Comparison of ENCODE assay signal across 1 cellular context in the genomic region with DNA sequence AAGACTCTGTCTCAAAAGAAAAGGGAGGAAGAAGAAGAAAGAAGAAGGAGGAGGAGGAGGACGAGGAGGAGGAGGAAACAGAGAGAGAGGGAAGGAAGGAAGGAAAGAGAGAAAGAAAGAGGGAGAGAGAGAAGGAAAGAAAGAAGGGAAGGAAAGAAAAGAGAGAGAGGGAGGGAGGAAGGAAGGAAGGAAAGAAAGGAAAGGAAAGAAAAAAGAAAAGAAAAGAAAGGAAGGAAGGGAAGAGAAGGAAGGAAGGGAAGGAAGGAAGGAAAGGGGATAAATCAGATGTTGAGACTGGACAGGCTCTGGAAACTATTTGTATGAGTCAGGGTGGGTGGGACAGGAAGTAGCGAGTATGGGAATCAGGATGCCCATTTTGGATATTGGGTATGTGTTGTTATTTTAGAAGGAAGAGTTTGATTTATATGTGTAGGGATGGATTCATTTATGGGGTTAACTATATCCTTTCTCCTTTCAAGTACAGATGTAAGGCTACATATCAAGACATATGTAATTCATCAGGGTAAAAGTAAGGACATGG.
TF ChIP-seq lines count a peak whose summit lies in the region.

No MANE protein-coding gene starts in this region.

TF ChIP-seq in K562, 482 proteins besides CTCF, POLR2A, EP300 and RAD21:
- TF ChIP-seq, protein P1, sequence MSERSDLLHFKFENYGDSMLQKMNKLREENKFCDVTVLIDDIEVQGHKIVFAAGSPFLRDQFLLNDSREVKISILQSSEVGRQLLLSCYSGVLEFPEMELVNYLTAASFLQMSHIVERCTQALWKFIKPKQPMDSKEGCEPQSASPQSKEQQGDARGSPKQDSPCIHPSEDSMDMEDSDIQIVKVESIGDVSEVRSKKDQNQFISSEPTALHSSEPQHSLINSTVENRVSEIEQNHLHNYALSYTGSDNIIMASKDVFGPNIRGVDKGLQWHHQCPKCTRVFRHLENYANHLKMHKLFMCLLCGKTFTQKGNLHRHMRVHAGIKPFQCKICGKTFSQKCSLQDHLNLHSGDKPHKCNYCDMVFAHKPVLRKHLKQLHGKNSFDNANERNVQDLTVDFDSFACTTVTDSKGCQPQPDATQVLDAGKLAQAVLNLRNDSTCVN (CRISPR knock-in tag; IDR thresholded peaks at IDR 0.05): peak; percentile 58; the same call in 1 of the 2 replicates
- TF ChIP-seq ZNF561 (CRISPR knock-in tag; conservative IDR thresholded peaks at IDR 0.05) (no peak), CHD2 (IDR thresholded peaks at IDR 0.05; ENCODE audit: low read depth, low read length) (no peak), OTX1 (CRISPR knock-in tag; IDR thresholded peaks at IDR 0.05) (peak; percentile 59; the same call in 1 of the 2 replicates), SMAD3 (CRISPR knock-in tag; conservative IDR thresholded peaks at IDR 0.05) (no peak), FOXJ3 (CRISPR knock-in tag; IDR thresholded peaks at IDR 0.05) (no peak), ZNF830 (CRISPR knock-in tag; IDR thresholded peaks at IDR 0.05) (no peak), GABPA (tag; conservative IDR thresholded peaks at IDR 0.05; ENCODE audit: low read depth) (no peak), MTA1 (IDR thresholded peaks at IDR 0.05; ENCODE audit: borderline replicate concordance) (peak; percentile 30; the same call in 1 of the 2 replicates), KLF16 (IDR thresholded peaks at IDR 0.05) (no peak), POU5F1 (IDR thresholded peaks at IDR 0.05; ENCODE audit: borderline replicate concordance, low read depth, low read length, partially characterized antibody) (no peak), ELF4 (CRISPR knock-in tag; IDR thresholded peaks at IDR 0.05) (peak; percentile 51; the same call in 1 of the 2 replicates), LARP7 (IDR thresholded peaks at IDR 0.05) (0 out of 2 replicates have a peak, but pooled peaks have one; percentile 34), MEIS2 (IDR thresholded peaks at IDR 0.05; ENCODE audit: partially characterized antibody) (no peak), ZBTB17 (CRISPR knock-in tag; IDR thresholded peaks at IDR 0.05) (no peak), CCAR2 (IDR thresholded peaks at IDR 0.05; ENCODE audit: low read depth, low read length) (no peak), RBM17 (IDR thresholded peaks at IDR 0.05; ENCODE audit: borderline replicate concordance, low read depth, low read length) (no peak), ZNF134 (CRISPR knock-in tag; conservative IDR thresholded peaks at IDR 0.05) (no peak)
- TF ChIP-seq, protein P2, sequence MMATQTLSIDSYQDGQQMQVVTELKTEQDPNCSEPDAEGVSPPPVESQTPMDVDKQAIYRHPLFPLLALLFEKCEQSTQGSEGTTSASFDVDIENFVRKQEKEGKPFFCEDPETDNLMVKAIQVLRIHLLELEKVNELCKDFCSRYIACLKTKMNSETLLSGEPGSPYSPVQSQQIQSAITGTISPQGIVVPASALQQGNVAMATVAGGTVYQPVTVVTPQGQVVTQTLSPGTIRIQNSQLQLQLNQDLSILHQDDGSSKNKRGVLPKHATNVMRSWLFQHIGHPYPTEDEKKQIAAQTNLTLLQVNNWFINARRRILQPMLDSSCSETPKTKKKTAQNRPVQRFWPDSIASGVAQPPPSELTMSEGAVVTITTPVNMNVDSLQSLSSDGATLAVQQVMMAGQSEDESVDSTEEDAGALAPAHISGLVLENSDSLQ (IDR thresholded peaks at IDR 0.05): peak; percentile 48
- TF ChIP-seq, protein P3, sequence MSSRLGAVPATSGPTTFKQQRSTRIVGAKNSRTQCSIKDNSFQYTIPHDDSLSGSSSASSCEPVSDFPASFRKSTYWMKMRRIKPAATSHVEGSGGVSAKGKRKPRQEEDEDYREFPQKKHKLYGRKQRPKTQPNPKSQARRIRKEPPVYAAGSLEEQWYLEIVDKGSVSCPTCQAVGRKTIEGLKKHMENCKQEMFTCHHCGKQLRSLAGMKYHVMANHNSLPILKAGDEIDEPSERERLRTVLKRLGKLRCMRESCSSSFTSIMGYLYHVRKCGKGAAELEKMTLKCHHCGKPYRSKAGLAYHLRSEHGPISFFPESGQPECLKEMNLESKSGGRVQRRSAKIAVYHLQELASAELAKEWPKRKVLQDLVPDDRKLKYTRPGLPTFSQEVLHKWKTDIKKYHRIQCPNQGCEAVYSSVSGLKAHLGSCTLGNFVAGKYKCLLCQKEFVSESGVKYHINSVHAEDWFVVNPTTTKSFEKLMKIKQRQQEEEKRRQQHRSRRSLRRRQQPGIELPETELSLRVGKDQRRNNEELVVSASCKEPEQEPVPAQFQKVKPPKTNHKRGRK (tag; IDR thresholded peaks at IDR 0.05): peak; percentile 74
TF ChIP-seq in K562: peak in this region for 7.
